Comparison of ENCODE assay signal across 9 cellular contexts in the genomic region with DNA sequence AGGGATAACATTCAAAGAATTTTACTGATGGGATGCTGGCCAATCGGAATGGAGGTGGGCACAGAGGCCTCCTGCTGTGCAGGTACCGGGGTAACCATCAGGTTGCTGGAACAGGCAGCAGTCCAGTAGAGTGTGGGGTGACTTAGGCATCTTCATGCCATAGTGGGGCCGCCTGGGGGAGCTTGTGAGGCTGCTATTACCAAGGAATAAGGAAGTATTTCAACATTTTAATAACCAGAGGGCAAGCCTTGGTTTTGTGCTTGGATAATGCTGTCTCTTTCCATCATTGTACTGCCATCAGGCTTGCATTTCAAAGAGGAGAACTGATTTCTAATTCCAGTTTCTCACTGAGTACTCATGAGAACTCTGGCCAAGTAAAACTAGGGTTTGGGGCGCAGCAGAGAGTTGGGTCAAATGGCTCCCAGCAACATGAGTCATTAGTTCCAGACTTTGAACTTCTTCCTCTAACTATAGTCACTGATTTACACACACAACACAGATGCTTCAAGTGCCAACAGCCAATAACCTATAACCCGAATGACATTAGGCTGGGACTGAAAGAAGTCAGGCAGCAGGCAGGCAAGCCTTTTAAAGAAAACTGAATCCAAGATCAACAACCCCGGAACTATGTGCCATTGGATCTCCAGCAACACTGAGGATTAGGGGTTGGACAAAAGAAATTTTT. TPM values are rescaled to one million over a fixed set of nuclear protein-coding genes. Genes with fewer than 3 reads are reported as not detected.
DNase-seq lines count a peak whose midpoint lies in the region; ATAC-seq, FAIRE-seq and TF ChIP-seq lines count a peak whose summit lies in the region.
"Had no signal": no experiment of that assay in that cellular context is flagged by ENCODE, and none has a peak within 500 bp of the region (broad histone marks: within the 10 kb centered on the region; RNA-seq: fewer than 3 reads in every experiment).

No MANE protein-coding gene starts in this region.

- no peaks in the 10 kb centered on the region for H4K20me1 ChIP-seq in astrocyte (ENCODE audit: insufficient read depth, low read length)

- H3K27ac ChIP-seq in astrocyte (ENCODE audit: low read depth, low read length) = peak overlapping the region; percentile 81
- H3K27ac ChIP-seq: parathyroid adenoma had no signal

- H3K9me3 ChIP-seq in astrocyte (ENCODE audit: insufficient read depth, low read depth, low read length) (no peaks in the 10 kb centered on the region), T-helper 17 cell (ENCODE audit: control insufficient read depth, low read length, poor library complexity, severe bottlenecking) (no peaks in the 10 kb centered on the region)

- H3K36me3 ChIP-seq in astrocyte (ENCODE audit: insufficient read depth, low read length) = no peaks in the 10 kb centered on the region

- peaks cover 21% of the 10 kb centered on the region for H3K4me1 ChIP-seq in astrocyte (ENCODE audit: insufficient read depth, low read length)
- H3K4me1 ChIP-seq: parathyroid adenoma had no signal

- intact Hi-C loops in left colon (cut with DNase I, micrococcal nuclease) = no loop called here

- H3K36me3 Mint-ChIP-seq in astrocyte (ENCODE audit: low read depth, unreplicated experiment) (peaks cover 1% of the 10 kb centered on the region), T-helper 17 cell (ENCODE audit: low read depth) (no peaks in the 10 kb centered on the region)

- ATAC-seq in left colon (peak; percentile 91), GM21381 (IDR thresholded peaks at IDR 0.05; ENCODE audit: unreplicated experiment) (no peak), T-helper 17 cell (no peak), HG02678 (IDR thresholded peaks at IDR 0.05; ENCODE audit: unreplicated experiment) (no peak)

- peak; percentile 36 for TF ChIP-seq CTCF in astrocyte (IDR thresholded peaks at IDR 0.05; ENCODE audit: insufficient read depth, low read depth, low read length)

- H3K9me3 Mint-ChIP-seq in astrocyte (ENCODE audit: unreplicated experiment) = peaks cover 4% of the 10 kb centered on the region

- FAIRE-seq in astrocyte (lab: Jason Lieb, UNC) = peak; percentile 45

- no peaks in the 10 kb centered on the region for H3K79me2 ChIP-seq in astrocyte (ENCODE audit: insufficient read depth, low read length)
- H3K79me2 ChIP-seq: parathyroid adenoma had no signal

- DNase-seq in Daoy (ENCODE audit: low read depth) (peak; percentile 74), KBM-7 (peak; percentile 38), astrocyte (ENCODE audit: low read depth) (peak; percentile 89), left colon (peak; percentile 62 to 63), T-helper 17 cell (no peak), NCI-H1105 treated with DMSO at 0.1 percent for 48 hours (lab: John Stamatoyannopoulos, UW) (no peak)

- H3K27me3 Mint-ChIP-seq in astrocyte (ENCODE audit: low read depth, unreplicated experiment) (no peaks in the 10 kb centered on the region), T-helper 17 cell (peaks cover 36% of the 10 kb centered on the region)

- no peak overlapping the region for H2AFZ ChIP-seq in astrocyte (ENCODE audit: low read depth, low read length)
- H2AFZ ChIP-seq: parathyroid adenoma had no signal

- peak overlapping the region; percentile 36 for H3K4me3 Mint-ChIP-seq in astrocyte (ENCODE audit: unreplicated experiment)
- no peak overlapping the region for H3K4me3 Mint-ChIP-seq in T-helper 17 cell

- peak overlapping the region; percentile 39 for H3K9ac ChIP-seq in astrocyte (ENCODE audit: low read length)
- H3K9ac ChIP-seq: parathyroid adenoma had no signal

- in situ Hi-C loops in KBM-7 (cut with MboI; ENCODE audit: low pct_unique_long_range_greater_than_20kb, low sequenced_read_pairs) = no loop called here

- peaks cover 3% of the 10 kb centered on the region for H3K27me3 ChIP-seq in astrocyte (ENCODE audit: insufficient read depth, low read length)

- peak overlapping the region; percentile 96 for H3K27ac Mint-ChIP-seq in astrocyte (ENCODE audit: unreplicated experiment)
- no peak overlapping the region for H3K27ac Mint-ChIP-seq in T-helper 17 cell

- H3K4me1 Mint-ChIP-seq in astrocyte (ENCODE audit: low read depth, unreplicated experiment) (peaks cover 17% of the 10 kb centered on the region), T-helper 17 cell (no peaks in the 10 kb centered on the region)

- H3K4me3 ChIP-seq in astrocyte (ENCODE audit: insufficient read depth, low read depth, low read length) = no peak overlapping the region

- H3K4me2 ChIP-seq in astrocyte (ENCODE audit: low read length) = peak overlapping the region; percentile 54

RNA-seq across cellular contexts. Expression of gene FHL2, which starts 56.1 kb away (rescaled TPM):
- total RNA-seq in Daoy (2014; rRNA removed; shearing (Covaris generic)) = 147 and 173 TPM in 2 replicates
- total RNA-seq in astrocyte = 104 and 115 TPM in 2 replicates
- total RNA-seq in left colon = 100 to 1,000 TPM in 1 of 2 donors, 10 to 100 TPM in 1; 94.2 to 133 TPM
- total RNA-seq in T-helper 17 cell = 1 to 10 TPM in 1 of 2 donors, under 1 TPM in 1; 0.65 to 8.9 TPM

Comparison
In these comparisons a context has a peak if more than half of its experiments do, and no peak if none do; other contexts are left out.
1. DNase-seq: peak in Daoy (single experiment), KBM-7 (single experiment), astrocyte (single experiment) and left colon (2 of 2); none in T-helper 17 cell (0 of 3) and NCI-H1105 treated with DMSO at 0.1 percent for 48 hours (single experiment).
2. RNA of gene FHL2, which starts 56.1 kb away (total RNA-seq): 147 to 173 TPM in Daoy, 94.2 to 133 TPM in left colon and 104 to 115 TPM in astrocyte; 0.65 to 8.9 TPM in T-helper 17 cell; every median in the first group is over 4 times any median in the second.